In the genomic region with DNA sequence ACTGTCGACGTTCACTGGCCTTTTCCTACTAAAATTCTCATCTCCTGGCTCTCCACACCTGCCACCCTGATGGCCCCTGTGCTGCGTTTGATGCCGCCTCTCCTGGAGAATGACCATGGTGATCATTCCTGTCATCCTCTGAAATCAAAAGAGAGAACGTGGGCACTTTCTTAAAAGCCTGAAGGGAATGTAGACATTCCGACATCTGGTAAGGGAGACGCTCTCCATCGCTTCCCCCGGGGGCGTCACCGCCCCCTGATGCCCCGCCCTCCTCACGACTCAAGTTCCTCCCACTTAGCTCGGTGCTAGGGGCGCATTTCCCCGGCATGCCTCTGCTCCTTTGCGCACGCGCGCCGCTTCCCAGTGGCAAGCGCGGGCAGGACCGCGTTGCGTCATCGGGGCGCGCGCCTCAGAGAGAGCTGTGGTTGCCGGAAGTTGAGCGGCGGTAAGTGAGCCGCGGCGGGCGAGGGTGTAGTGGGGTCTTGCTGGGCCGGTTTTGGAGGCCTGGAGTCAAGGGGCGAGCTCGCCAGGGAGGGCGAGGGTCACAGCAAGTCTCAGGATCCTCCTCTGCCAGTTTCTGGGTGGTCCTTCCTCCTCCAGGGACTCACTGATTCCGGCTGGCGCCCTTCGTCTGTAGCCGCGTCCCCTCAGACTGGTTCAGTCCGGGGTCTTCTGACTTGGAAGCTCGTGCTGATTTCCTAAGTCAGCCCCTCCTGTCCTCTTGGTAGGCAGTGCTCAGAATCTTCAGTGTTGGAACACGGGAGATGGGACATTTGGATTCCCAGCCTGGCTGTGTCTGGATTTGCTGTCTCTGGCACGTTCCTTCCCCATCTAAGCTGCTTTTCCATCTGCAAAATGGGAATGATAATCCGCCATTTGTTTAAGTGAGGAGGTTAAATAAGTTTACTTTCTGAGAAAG, we compare ENCODE assay signal across 1 cellular context.
TF ChIP-seq lines count a peak whose summit lies in the region.

A gene with protein sequence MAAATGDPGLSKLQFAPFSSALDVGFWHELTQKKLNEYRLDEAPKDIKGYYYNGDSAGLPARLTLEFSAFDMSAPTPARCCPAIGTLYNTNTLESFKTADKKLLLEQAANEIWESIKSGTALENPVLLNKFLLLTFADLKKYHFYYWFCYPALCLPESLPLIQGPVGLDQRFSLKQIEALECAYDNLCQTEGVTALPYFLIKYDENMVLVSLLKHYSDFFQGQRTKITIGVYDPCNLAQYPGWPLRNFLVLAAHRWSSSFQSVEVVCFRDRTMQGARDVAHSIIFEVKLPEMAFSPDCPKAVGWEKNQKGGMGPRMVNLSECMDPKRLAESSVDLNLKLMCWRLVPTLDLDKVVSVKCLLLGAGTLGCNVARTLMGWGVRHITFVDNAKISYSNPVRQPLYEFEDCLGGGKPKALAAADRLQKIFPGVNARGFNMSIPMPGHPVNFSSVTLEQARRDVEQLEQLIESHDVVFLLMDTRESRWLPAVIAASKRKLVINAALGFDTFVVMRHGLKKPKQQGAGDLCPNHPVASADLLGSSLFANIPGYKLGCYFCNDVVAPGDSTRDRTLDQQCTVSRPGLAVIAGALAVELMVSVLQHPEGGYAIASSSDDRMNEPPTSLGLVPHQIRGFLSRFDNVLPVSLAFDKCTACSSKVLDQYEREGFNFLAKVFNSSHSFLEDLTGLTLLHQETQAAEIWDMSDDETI (plus strand): TSS at position 412 of the 919 bp plus-strand sequence. CDS start 26,299 bp downstream, outside the sequence.

TF ChIP-seq in K562, 482 proteins besides CTCF, POLR2A, EP300 and RAD21 (continued from another document and continues in another):
- TF ChIP-seq, protein P1, sequence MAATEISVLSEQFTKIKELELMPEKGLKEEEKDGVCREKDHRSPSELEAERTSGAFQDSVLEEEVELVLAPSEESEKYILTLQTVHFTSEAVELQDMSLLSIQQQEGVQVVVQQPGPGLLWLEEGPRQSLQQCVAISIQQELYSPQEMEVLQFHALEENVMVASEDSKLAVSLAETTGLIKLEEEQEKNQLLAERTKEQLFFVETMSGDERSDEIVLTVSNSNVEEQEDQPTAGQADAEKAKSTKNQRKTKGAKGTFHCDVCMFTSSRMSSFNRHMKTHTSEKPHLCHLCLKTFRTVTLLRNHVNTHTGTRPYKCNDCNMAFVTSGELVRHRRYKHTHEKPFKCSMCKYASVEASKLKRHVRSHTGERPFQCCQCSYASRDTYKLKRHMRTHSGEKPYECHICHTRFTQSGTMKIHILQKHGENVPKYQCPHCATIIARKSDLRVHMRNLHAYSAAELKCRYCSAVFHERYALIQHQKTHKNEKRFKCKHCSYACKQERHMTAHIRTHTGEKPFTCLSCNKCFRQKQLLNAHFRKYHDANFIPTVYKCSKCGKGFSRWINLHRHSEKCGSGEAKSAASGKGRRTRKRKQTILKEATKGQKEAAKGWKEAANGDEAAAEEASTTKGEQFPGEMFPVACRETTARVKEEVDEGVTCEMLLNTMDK (IDR thresholded peaks at IDR 0.05; ENCODE audit: borderline replicate concordance, insufficient read depth, low read depth, low read length, poor library complexity, severe bottlenecking): no peak
- TF ChIP-seq THRAP3 (IDR thresholded peaks at IDR 0.05; ENCODE audit: borderline replicate concordance): no peak
- TF ChIP-seq ZNF3 (CRISPR knock-in tag; IDR thresholded peaks at IDR 0.05): no peak
- TF ChIP-seq, protein P2, sequence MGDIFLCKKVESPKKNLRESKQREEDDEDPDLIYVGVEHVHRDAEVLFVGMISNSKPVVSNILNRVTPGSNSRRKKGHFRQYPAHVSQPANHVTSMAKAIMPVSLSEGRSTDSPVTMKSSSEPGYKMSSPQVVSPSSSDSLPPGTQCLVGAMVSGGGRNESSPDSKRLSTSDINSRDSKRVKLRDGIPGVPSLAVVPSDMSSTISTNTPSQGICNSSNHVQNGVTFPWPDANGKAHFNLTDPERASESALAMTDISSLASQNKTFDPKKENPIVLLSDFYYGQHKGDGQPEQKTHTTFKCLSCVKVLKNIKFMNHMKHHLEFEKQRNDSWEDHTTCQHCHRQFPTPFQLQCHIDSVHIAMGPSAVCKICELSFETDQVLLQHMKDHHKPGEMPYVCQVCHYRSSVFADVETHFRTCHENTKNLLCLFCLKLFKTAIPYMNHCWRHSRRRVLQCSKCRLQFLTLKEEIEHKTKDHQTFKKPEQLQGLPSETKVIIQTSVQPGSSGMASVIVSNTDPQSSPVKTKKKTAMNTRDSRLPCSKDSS (IDR thresholded peaks at IDR 0.05; ENCODE audit: low read depth, partially characterized antibody): no peak
- no peak for TF ChIP-seq SRSF3 (IDR thresholded peaks at IDR 0.05; ENCODE audit: insufficient read depth, low read length)
- TF ChIP-seq PPARD (CRISPR knock-in tag; IDR thresholded peaks at IDR 0.05): no peak
- TF ChIP-seq BHLHE40 (IDR thresholded peaks at IDR 0.05; ENCODE audit: low read length): peak; percentile 63
- no peak for TF ChIP-seq ZNF174 (CRISPR knock-in tag; IDR thresholded peaks at IDR 0.05)
- peak; percentile 98 for TF ChIP-seq POLR2G (IDR thresholded peaks at IDR 0.05; ENCODE audit: low read depth, low read length)
- no peak for TF ChIP-seq FOS (IDR thresholded peaks at IDR 0.05; ENCODE audit: extremely low read depth, insufficient read length)
- TF ChIP-seq, protein P3, sequence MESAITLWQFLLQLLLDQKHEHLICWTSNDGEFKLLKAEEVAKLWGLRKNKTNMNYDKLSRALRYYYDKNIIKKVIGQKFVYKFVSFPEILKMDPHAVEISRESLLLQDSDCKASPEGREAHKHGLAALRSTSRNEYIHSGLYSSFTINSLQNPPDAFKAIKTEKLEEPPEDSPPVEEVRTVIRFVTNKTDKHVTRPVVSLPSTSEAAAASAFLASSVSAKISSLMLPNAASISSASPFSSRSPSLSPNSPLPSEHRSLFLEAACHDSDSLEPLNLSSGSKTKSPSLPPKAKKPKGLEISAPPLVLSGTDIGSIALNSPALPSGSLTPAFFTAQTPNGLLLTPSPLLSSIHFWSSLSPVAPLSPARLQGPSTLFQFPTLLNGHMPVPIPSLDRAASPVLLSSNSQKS (CRISPR knock-in tag; IDR thresholded peaks at IDR 0.05): no peak
- TF ChIP-seq SMARCA5 (IDR thresholded peaks at IDR 0.05): no peak
- no peak for TF ChIP-seq ZZZ3 (IDR thresholded peaks at IDR 0.05)
- peak; percentile 75 to 78 for TF ChIP-seq MAZ (CRISPR knock-in tag; conservative IDR thresholded peaks at IDR 0.05 in 1 of 2, IDR thresholded peaks at IDR 0.05 in 1 of 2)
- no peak for TF ChIP-seq TSC22D4 (tag; IDR thresholded peaks at IDR 0.05)
- no peak for TF ChIP-seq ZEB2 (IDR thresholded peaks at IDR 0.05)
- no peak for TF ChIP-seq MAFG (tag; conservative IDR thresholded peaks at IDR 0.05)
- no peak for TF ChIP-seq FUS (optimal IDR thresholded peaks at IDR 0.05; ENCODE audit: low read depth, low read length)
- TF ChIP-seq TOE1 (IDR thresholded peaks at IDR 0.05; ENCODE audit: borderline replicate concordance): peak; percentile 54; the same call in 1 of the 2 replicates
- TF ChIP-seq TOE1 (CRISPR knock-in tag; IDR thresholded peaks at IDR 0.05; ENCODE audit: borderline replicate concordance, low read depth): no peak
- TF ChIP-seq ZNF224 (CRISPR knock-in tag; IDR thresholded peaks at IDR 0.05): no peak
- no peak for TF ChIP-seq ZNF197 (CRISPR knock-in tag; IDR thresholded peaks at IDR 0.05; ENCODE audit: low read depth)
- TF ChIP-seq LCOR (CRISPR knock-in tag; IDR thresholded peaks at IDR 0.05): 0 out of 2 replicates have a peak, but pooled peaks have one; percentile 11
- peak; percentile 97 for TF ChIP-seq ELF1 (tag; IDR thresholded peaks at IDR 0.05)
- TF ChIP-seq PRPF4 (IDR thresholded peaks at IDR 0.05; ENCODE audit: insufficient read depth, low read depth, low read length, poor library complexity, severe bottlenecking): no peak
- TF ChIP-seq, protein P4, sequence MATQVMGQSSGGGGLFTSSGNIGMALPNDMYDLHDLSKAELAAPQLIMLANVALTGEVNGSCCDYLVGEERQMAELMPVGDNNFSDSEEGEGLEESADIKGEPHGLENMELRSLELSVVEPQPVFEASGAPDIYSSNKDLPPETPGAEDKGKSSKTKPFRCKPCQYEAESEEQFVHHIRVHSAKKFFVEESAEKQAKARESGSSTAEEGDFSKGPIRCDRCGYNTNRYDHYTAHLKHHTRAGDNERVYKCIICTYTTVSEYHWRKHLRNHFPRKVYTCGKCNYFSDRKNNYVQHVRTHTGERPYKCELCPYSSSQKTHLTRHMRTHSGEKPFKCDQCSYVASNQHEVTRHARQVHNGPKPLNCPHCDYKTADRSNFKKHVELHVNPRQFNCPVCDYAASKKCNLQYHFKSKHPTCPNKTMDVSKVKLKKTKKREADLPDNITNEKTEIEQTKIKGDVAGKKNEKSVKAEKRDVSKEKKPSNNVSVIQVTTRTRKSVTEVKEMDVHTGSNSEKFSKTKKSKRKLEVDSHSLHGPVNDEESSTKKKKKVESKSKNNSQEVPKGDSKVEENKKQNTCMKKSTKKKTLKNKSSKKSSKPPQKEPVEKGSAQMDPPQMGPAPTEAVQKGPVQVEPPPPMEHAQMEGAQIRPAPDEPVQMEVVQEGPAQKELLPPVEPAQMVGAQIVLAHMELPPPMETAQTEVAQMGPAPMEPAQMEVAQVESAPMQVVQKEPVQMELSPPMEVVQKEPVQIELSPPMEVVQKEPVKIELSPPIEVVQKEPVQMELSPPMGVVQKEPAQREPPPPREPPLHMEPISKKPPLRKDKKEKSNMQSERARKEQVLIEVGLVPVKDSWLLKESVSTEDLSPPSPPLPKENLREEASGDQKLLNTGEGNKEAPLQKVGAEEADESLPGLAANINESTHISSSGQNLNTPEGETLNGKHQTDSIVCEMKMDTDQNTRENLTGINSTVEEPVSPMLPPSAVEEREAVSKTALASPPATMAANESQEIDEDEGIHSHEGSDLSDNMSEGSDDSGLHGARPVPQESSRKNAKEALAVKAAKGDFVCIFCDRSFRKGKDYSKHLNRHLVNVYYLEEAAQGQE (CRISPR knock-in tag; IDR thresholded peaks at IDR 0.05; ENCODE audit: low read depth): peak; percentile 38; the same call in 1 of the 2 replicates
- TF ChIP-seq, protein P5, sequence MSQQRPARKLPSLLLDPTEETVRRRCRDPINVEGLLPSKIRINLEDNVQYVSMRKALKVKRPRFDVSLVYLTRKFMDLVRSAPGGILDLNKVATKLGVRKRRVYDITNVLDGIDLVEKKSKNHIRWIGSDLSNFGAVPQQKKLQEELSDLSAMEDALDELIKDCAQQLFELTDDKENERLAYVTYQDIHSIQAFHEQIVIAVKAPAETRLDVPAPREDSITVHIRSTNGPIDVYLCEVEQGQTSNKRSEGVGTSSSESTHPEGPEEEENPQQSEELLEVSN (IDR thresholded peaks at IDR 0.05; ENCODE audit: borderline replicate concordance in 1 of 2, extremely low read depth in 1 of 2, insufficient read depth in 1 of 2, insufficient read length in 1 of 2, low read depth in 1 of 2, low read length in 1 of 2, poor library complexity in 1 of 2, severe bottlenecking in 1 of 2): no peak
- peak; percentile 94 for TF ChIP-seq SP1 (CRISPR knock-in tag; IDR thresholded peaks at IDR 0.05)
- no peak for TF ChIP-seq HDAC8 (tag; IDR thresholded peaks at IDR 0.05)
- TF ChIP-seq, protein P6, sequence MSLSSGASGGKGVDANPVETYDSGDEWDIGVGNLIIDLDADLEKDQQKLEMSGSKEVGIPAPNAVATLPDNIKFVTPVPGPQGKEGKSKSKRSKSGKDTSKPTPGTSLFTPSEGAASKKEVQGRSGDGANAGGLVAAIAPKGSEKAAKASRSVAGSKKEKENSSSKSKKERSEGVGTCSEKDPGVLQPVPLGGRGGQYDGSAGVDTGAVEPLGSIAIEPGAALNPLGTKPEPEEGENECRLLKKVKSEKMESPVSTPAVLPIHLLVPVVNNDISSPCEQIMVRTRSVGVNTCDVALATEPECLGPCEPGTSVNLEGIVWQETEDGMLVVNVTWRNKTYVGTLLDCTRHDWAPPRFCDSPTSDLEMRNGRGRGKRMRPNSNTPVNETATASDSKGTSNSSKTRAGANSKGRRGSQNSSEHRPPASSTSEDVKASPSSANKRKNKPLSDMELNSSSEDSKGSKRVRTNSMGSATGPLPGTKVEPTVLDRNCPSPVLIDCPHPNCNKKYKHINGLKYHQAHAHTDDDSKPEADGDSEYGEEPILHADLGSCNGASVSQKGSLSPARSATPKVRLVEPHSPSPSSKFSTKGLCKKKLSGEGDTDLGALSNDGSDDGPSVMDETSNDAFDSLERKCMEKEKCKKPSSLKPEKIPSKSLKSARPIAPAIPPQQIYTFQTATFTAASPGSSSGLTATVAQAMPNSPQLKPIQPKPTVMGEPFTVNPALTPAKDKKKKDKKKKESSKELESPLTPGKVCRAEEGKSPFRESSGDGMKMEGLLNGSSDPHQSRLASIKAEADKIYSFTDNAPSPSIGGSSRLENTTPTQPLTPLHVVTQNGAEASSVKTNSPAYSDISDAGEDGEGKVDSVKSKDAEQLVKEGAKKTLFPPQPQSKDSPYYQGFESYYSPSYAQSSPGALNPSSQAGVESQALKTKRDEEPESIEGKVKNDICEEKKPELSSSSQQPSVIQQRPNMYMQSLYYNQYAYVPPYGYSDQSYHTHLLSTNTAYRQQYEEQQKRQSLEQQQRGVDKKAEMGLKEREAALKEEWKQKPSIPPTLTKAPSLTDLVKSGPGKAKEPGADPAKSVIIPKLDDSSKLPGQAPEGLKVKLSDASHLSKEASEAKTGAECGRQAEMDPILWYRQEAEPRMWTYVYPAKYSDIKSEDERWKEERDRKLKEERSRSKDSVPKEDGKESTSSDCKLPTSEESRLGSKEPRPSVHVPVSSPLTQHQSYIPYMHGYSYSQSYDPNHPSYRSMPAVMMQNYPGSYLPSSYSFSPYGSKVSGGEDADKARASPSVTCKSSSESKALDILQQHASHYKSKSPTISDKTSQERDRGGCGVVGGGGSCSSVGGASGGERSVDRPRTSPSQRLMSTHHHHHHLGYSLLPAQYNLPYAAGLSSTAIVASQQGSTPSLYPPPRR (CRISPR knock-in tag; IDR thresholded peaks at IDR 0.05; ENCODE audit: borderline replicate concordance): no peak
- TF ChIP-seq JUN (IDR thresholded peaks at IDR 0.05; ENCODE audit: borderline replicate concordance, low read depth, low read length): peak; percentile 84
- TF ChIP-seq JUN (CRISPR knock-in tag; IDR thresholded peaks at IDR 0.05; ENCODE audit: borderline replicate concordance): no peak
- peak in 1 of 2 experiments; percentile 64; a peak in 1 of 4 replicates for TF ChIP-seq KDM4B (IDR thresholded peaks at IDR 0.05; ENCODE audit: borderline replicate concordance in 2 of 2, low read depth in 1 of 2)
- peak; percentile 77 for TF ChIP-seq CTBP1 (IDR thresholded peaks at IDR 0.05; ENCODE audit: borderline replicate concordance)
- TF ChIP-seq, protein P7, sequence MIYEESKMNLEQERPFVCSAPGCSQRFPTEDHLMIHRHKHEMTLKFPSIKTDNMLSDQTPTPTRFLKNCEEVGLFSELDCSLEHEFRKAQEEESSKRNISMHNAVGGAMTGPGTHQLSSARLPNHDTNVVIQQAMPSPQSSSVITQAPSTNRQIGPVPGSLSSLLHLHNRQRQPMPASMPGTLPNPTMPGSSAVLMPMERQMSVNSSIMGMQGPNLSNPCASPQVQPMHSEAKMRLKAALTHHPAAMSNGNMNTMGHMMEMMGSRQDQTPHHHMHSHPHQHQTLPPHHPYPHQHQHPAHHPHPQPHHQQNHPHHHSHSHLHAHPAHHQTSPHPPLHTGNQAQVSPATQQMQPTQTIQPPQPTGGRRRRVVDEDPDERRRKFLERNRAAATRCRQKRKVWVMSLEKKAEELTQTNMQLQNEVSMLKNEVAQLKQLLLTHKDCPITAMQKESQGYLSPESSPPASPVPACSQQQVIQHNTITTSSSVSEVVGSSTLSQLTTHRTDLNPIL (CRISPR knock-in tag; IDR thresholded peaks at IDR 0.05): no peak
- no peak for TF ChIP-seq ETV6 (IDR thresholded peaks at IDR 0.05; ENCODE audit: borderline replicate concordance in 1 of 2, low read depth in 2 of 2, low read length in 1 of 2)
- TF ChIP-seq ETV6 (CRISPR knock-in tag; IDR thresholded peaks at IDR 0.05; ENCODE audit: borderline replicate concordance): no peak
- peak; percentile 89 for TF ChIP-seq EP400 (IDR thresholded peaks at IDR 0.05)
